Comparison of ENCODE assay signal across 9 cellular contexts in genomic region chr3:58010562-58010961, GRCh38. TPM values are rescaled to one million over a fixed set of nuclear protein-coding genes. Genes with fewer than 3 reads are reported as not detected.
A peak's percentile ranks its signal among the peaks of the same experiment; 100 is the strongest.
DNase-seq lines count a peak whose midpoint lies in the region; ATAC-seq and TF ChIP-seq lines count a peak whose summit lies in the region.
"Had no signal": no experiment of that assay in that cellular context is flagged by ENCODE, and none has a peak within 500 bp of the region (broad histone marks: within the 10 kb centered on the region; RNA-seq: fewer than 3 reads in every experiment).

No MANE protein-coding gene starts in this region.

- peaks cover 68% of the 10 kb centered on the region for H4K20me1 ChIP-seq in BLaER1

- peak overlapping the region; percentile 89 for H3K4me3 Mint-ChIP-seq in osteocyte (ENCODE audit: unreplicated experiment)

- H3K4me1 ChIP-seq in BLaER1 (peaks cover 44% of the 10 kb centered on the region), NT2/D1 (ENCODE audit: insufficient read depth, insufficient read length) (peaks cover 10% of the 10 kb centered on the region)

- no peaks in the 10 kb centered on the region for H3K27me3 Mint-ChIP-seq in osteocyte (ENCODE audit: unreplicated experiment)

- H3K4me1 Mint-ChIP-seq in osteocyte (ENCODE audit: unreplicated experiment), result peaks cover 60% of the 10 kb centered on the region

- ATAC-seq in GM18858 (IDR thresholded peaks at IDR 0.05; ENCODE audit: unreplicated experiment), result no peak

- peaks cover 4% of the 10 kb centered on the region for H3K36me3 ChIP-seq in BLaER1
- peaks cover 30% of the 10 kb centered on the region for H3K36me3 ChIP-seq in NT2/D1 (ENCODE audit: insufficient read depth, insufficient read length, low read length)

- H3K27ac ChIP-seq in BLaER1 (no peak overlapping the region), epithelial cell of prostate (peak overlapping the region; percentile 99)

- H3K9me3 ChIP-seq in BLaER1, result no peaks in the 10 kb centered on the region
- no peaks in the 10 kb centered on the region for H3K9me3 ChIP-seq in NT2/D1 (ENCODE audit: insufficient read depth, low read length)

- peak overlapping the region; percentile 97 for H3K4me2 ChIP-seq in BLaER1

- peak overlapping the region; percentile 53 for H3K27ac Mint-ChIP-seq in osteocyte (ENCODE audit: unreplicated experiment)

- H3K4me3 ChIP-seq in BLaER1, result peak overlapping the region; percentile 82; the same call in 1 of the 2 replicates
- peak overlapping the region; percentile 100 for H3K4me3 ChIP-seq in NT2/D1 (ENCODE audit: insufficient read length, low read depth)

- TF ChIP-seq CTCF in osteocyte (IDR thresholded peaks at IDR 0.05), result no peak

- H3K27me3 ChIP-seq in BLaER1 (no peaks in the 10 kb centered on the region), NT2/D1 (ENCODE audit: insufficient read depth, insufficient read length) (no peaks in the 10 kb centered on the region)

- H3K36me3 Mint-ChIP-seq in osteocyte (ENCODE audit: unreplicated experiment), result no peaks in the 10 kb centered on the region

- no peaks in the 10 kb centered on the region for H3K9me3 Mint-ChIP-seq in osteocyte (ENCODE audit: unreplicated experiment)

- DNase-seq in NT2/D1 (ENCODE audit: low read depth, low spot score), result no peak
- DNase-seq in epithelial cell of prostate (ENCODE audit: low read depth, low spot score), result no peak
- DNase-seq in osteocyte (ENCODE audit: extremely low spot score, unreplicated experiment), result no peak
- DNase-seq in OCI-M2 (lab: John Stamatoyannopoulos, UW; ENCODE audit: unreplicated experiment), result no peak
- no peak for DNase-seq in NCI-H345 (lab: John Stamatoyannopoulos, UW)
- no peak for DNase-seq in NCI-H524 (lab: John Stamatoyannopoulos, UW)
- DNase-seq: activated CD8-positive, alpha-beta memory T cell treated with anti-CD3 and anti-CD28 coated beads, Interleukin-2, amount 50 U/mL, for 4 hours had no signal

- H3K9ac ChIP-seq in BLaER1 (no peak overlapping the region), NT2/D1 (ENCODE audit: insufficient read length, low read depth) (peak overlapping the region; percentile 37)

RNA-seq across cellular contexts. Expression of gene FLNB, which starts 2.3 kb away (rescaled TPM):
- 72.9 and 77.9 TPM in 2 replicates for total RNA-seq in osteocyte
